ENCODE assay signal across 24 cellular contexts in genomic region chr6:5786321-5787053, GRCh38.
DNase-seq lines count a peak whose midpoint lies in the region; ATAC-seq, FAIRE-seq and TF ChIP-seq lines count a peak whose summit lies in the region.
"Had no signal": no experiment of that assay in that cellular context is flagged by ENCODE, and none has a peak within 500 bp of the region (broad histone marks: within the 10 kb centered on the region; RNA-seq: fewer than 3 reads in every experiment).

No MANE protein-coding gene starts in this region.

- no peaks in the 10 kb centered on the region for H3K79me2 ChIP-seq in DND-41 (ENCODE audit: insufficient read depth, low read length)

- TF ChIP-seq CTCF in DND-41 (IDR thresholded peaks at IDR 0.05; ENCODE audit: borderline replicate concordance, extremely low read depth, low read length, poor library complexity, severe bottlenecking) = no peak

- no peaks in the 10 kb centered on the region for H3K9me3 ChIP-seq in DND-41 (ENCODE audit: insufficient read depth, low read length, severe bottlenecking)
- H3K9me3 ChIP-seq: adrenal gland, lower lobe of right lung, thoracic aorta had no signal

- peak; percentile 27; the same call in 2 of the 3 replicates for ATAC-seq in DND-41 (ENCODE audit: insufficient read depth, low read depth)
- no peak for ATAC-seq in central memory CD8-positive, alpha-beta T cell (replicated peaks; ENCODE audit: extremely low read depth, poor library complexity, severe bottlenecking)
- ATAC-seq: lower lobe of right lung had no signal

- peak overlapping the region; percentile 20 for H3K27ac Mint-ChIP-seq in central memory CD8-positive, alpha-beta T cell (ENCODE audit: low read depth)
- H3K27ac Mint-ChIP-seq: activated B cell treated with CpG ODN at 0.5 μM for 24 hours had no signal

- no peak overlapping the region for H3K27ac ChIP-seq in DND-41 (ENCODE audit: low read length)
- H3K27ac ChIP-seq: adrenal gland, cardiac muscle cell, lower lobe of right lung, thoracic aorta had no signal

- no peak overlapping the region for H3K4me3 ChIP-seq in DND-41 (ENCODE audit: low read depth in 1 of 2, low read length in 2 of 2)
- H3K4me3 ChIP-seq: adrenal gland, cardiac muscle cell, lower lobe of right lung, thoracic aorta had no signal

- no peaks in the 10 kb centered on the region for H3K9me3 Mint-ChIP-seq in central memory CD8-positive, alpha-beta T cell
- H3K9me3 Mint-ChIP-seq: activated B cell treated with CpG ODN at 0.5 μM for 24 hours had no signal

- peaks cover 11% of the 10 kb centered on the region for H3K4me1 Mint-ChIP-seq in central memory CD8-positive, alpha-beta T cell

- no peak overlapping the region for H2AFZ ChIP-seq in DND-41 (ENCODE audit: low read depth, low read length)

- H3K27me3 ChIP-seq in DND-41 (ENCODE audit: insufficient read depth, low read length, poor library complexity) = no peaks in the 10 kb centered on the region
- H3K27me3 ChIP-seq: adrenal gland, cardiac muscle cell had no signal

- H3K27me3 Mint-ChIP-seq in central memory CD8-positive, alpha-beta T cell = no peaks in the 10 kb centered on the region
- H3K27me3 Mint-ChIP-seq: activated B cell treated with CpG ODN at 0.5 μM for 24 hours had no signal

- H3K36me3 ChIP-seq in DND-41 (ENCODE audit: insufficient read depth, low read length) = no peaks in the 10 kb centered on the region
- H3K36me3 ChIP-seq: adrenal gland, cardiac muscle cell, lower lobe of right lung, thoracic aorta had no signal

- H3K4me2 ChIP-seq in DND-41 (ENCODE audit: insufficient read depth, low read length) = no peak overlapping the region

- H3K9ac ChIP-seq in DND-41 (ENCODE audit: low read depth, low read length) = no peak overlapping the region

- FAIRE-seq in frontal cortex (lab: Jason Lieb, UNC) = no peak
- FAIRE-seq: kidney had no signal

- H3K36me3 Mint-ChIP-seq in central memory CD8-positive, alpha-beta T cell (ENCODE audit: insufficient read depth) = no peaks in the 10 kb centered on the region

- DNase-seq in DND-41 (no peak), NAMALWA (ENCODE audit: low spot score) (peak; percentile 23), mesenteric fat pad (ENCODE audit: low spot score) (peak; percentile 62), frontal cortex (ENCODE audit: low spot score in 2 of 2) (no peak), NCI-H128 (lab: John Stamatoyannopoulos, UW; ENCODE audit: unreplicated experiment) (no peak), NCI-H1417 treated with DMSO at 0.1 percent for 48 hours (lab: John Stamatoyannopoulos, UW) (no peak), NCI-H2227 treated with DMSO at 0.1 percent for 48 hours (lab: John Stamatoyannopoulos, UW) (no peak)
- no peak for DNase-seq in central memory CD8-positive, alpha-beta T cell (ENCODE audit: low spot score in 2 of 2)
- DNase-seq: activated B cell treated with CpG ODN at 0.5 μM for 24 hours; activated CD4-positive, alpha-beta T cell treated with anti-CD3 and anti-CD28 coated beads, Interleukin-2, amount 50 U/mL, for 48 hours; activated gamma-delta T cell treated with Interleukin-2 at 50 U/mL for 16 hours; activated T-cell treated with anti-CD3 and anti-CD28 coated beads for 4 hours; adrenal gland; dermis blood vessel endothelial cell; DMS79 treated with DMSO at 0.1 percent for 48 hours; kidney; lower lobe of right lung; MM.1S; NCI-H526 treated with DMSO at 0.1 percent for 48 hours; stimulated activated CD4-positive, alpha-beta T cell treated with anti-CD3 and anti-CD28 coated beads, Interleukin-4, amount 100 ng/mL, for 24 hours; stimulated activated naive CD4-positive, alpha-beta T cell treated with Interleukin-2 at 50 U/mL for 16 hours; T1000 had no signal

- no peak overlapping the region for H3K4me3 Mint-ChIP-seq in central memory CD8-positive, alpha-beta T cell
- H3K4me3 Mint-ChIP-seq: activated B cell treated with CpG ODN at 0.5 μM for 24 hours had no signal

- H3K4me1 ChIP-seq in DND-41 (ENCODE audit: insufficient read depth, low read length) = peaks cover 12% of the 10 kb centered on the region
- H3K4me1 ChIP-seq: adrenal gland, lower lobe of right lung had no signal

- H4K20me1 ChIP-seq in DND-41 (ENCODE audit: insufficient read depth, low read length) = no peaks in the 10 kb centered on the region

Comparison
In these comparisons a context has a peak if more than half of its experiments do, and no peak if none do; other contexts are left out.
1. DNase-seq: peak in NAMALWA (single experiment) and mesenteric fat pad (single experiment); none in DND-41 (single experiment), central memory CD8-positive, alpha-beta T cell (0 of 2), frontal cortex (0 of 2), NCI-H128 (single experiment), NCI-H1417 treated with DMSO at 0.1 percent for 48 hours (single experiment) and NCI-H2227 treated with DMSO at 0.1 percent for 48 hours (single experiment).